Comparison of ENCODE assay signal across 17 cellular contexts in the genomic region with DNA sequence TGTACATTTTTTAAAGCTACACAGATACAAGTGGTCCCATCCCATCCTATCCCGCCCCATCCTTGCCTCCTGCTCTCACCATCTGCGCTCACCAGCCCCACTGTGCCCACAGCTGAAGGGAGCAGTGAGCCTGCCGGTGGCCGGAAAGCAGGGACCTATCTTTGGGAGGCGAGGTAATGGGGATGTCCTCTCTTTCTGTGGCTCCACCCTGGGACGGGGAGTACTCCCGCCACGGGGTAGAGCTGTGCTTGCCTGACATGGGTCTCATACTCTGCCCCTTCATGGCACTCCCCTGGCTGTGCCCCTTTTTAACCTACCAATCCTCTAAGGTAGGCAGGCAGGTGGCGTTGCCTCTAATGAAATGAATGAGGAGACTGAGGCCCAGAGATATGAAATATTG. TPM values are rescaled to one million over a fixed set of nuclear protein-coding genes. Genes with fewer than 3 reads are reported as not detected.
DNase-seq lines count a peak whose midpoint lies in the region; ATAC-seq, FAIRE-seq and TF ChIP-seq lines count a peak whose summit lies in the region.
"Had no signal": no experiment of that assay in that cellular context is flagged by ENCODE, and none has a peak within 500 bp of the region (broad histone marks: within the 10 kb centered on the region; RNA-seq: fewer than 3 reads in every experiment).

No MANE protein-coding gene starts in this region.

- H3K9ac ChIP-seq in HUES6 (ENCODE audit: low read length) (no peak overlapping the region), neural cell (ENCODE audit: low read length) (peak overlapping the region; percentile 79)
- H3K9ac ChIP-seq: SK-N-SH had no signal

- H3K27ac Mint-ChIP-seq in CD14-positive monocyte: peak overlapping the region in 1 of 7 donors; percentile 35
- H3K27ac Mint-ChIP-seq: activated naive CD8-positive, alpha-beta T cell treated with anti-CD3 and anti-CD28 coated beads, Interleukin-2, amount 10 ng/mL, durations not matched to agents 7 days and 5 days; activated T-cell treated with anti-CD3 and anti-CD28 coated beads, Interleukin-2, amount 50 U/mL, for 24 hours; memory B cell had no signal

- H3K79me2 ChIP-seq in neural cell (replicated peaks; ENCODE audit: insufficient read depth, low read length): no peaks in the 10 kb centered on the region

- FAIRE-seq in A549 (lab: Jason Lieb, UNC): no peak
- FAIRE-seq: GM12891 had no signal

- H3K27me3 ChIP-seq in HUES6 (ENCODE audit: control insufficient read depth, insufficient read depth, low read length) (peaks cover 9% of the 10 kb centered on the region; the same call in 1 of the 2 replicates), neural cell (ENCODE audit: insufficient read depth, low read depth, low read length) (no peaks in the 10 kb centered on the region)

- H2AFZ ChIP-seq in neural cell (ENCODE audit: low read depth, low read length): no peak overlapping the region

- TF ChIP-seq POLR2A in A549 (IDR thresholded peaks at IDR 0.05; ENCODE audit: low read length): no peak

- peaks cover 0 to under 1% of the 10 kb centered on the region in 2 donors for H3K36me3 Mint-ChIP-seq in CD14-positive monocyte
- H3K36me3 Mint-ChIP-seq: activated naive CD8-positive, alpha-beta T cell treated with anti-CD3 and anti-CD28 coated beads, Interleukin-2, amount 10 ng/mL, durations not matched to agents 7 days and 5 days; memory B cell had no signal

- peaks cover 0 to 3% (median 2%) of the 10 kb centered on the region in 3 donors for H3K27me3 Mint-ChIP-seq in CD14-positive monocyte (ENCODE audit: low read depth in 3 of 3)
- H3K27me3 Mint-ChIP-seq: activated naive CD8-positive, alpha-beta T cell treated with anti-CD3 and anti-CD28 coated beads, Interleukin-2, amount 10 ng/mL, durations not matched to agents 7 days and 5 days; activated T-cell treated with anti-CD3 and anti-CD28 coated beads, Interleukin-2, amount 50 U/mL, for 24 hours; memory B cell had no signal

- peaks cover 0 to 1% (median 0%) of the 10 kb centered on the region in 7 donors for H3K9me3 Mint-ChIP-seq in CD14-positive monocyte
- H3K9me3 Mint-ChIP-seq: activated naive CD8-positive, alpha-beta T cell treated with anti-CD3 and anti-CD28 coated beads, Interleukin-2, amount 10 ng/mL, durations not matched to agents 7 days and 5 days; activated T-cell treated with anti-CD3 and anti-CD28 coated beads, Interleukin-2, amount 50 U/mL, for 24 hours; memory B cell had no signal

- no peaks in the 10 kb centered on the region for H3K9me2 ChIP-seq in neural cell (ENCODE audit: insufficient read depth, low read length)
- H3K9me2 ChIP-seq: SK-N-SH had no signal

- H3K9me3 ChIP-seq in A549: no peaks in the 10 kb centered on the region
- no peaks in the 10 kb centered on the region for H3K9me3 ChIP-seq in HUES6 (ENCODE audit: control insufficient read depth, insufficient read depth, low read depth, low read length)
- no peaks in the 10 kb centered on the region for H3K9me3 ChIP-seq in neural cell (ENCODE audit: low read length)
- H3K9me3 ChIP-seq: SK-N-SH had no signal

- H3K27ac ChIP-seq in A549: peak overlapping the region; percentile 62 to 80; a peak in 5 of 6 replicates
- H3K27ac ChIP-seq in HUES6 (ENCODE audit: low read depth, low read length): no peak overlapping the region
- peak overlapping the region; percentile 96 for H3K27ac ChIP-seq in cingulate gyrus (ENCODE audit: low read depth, low read length)
- peak overlapping the region; percentile 99 for H3K27ac ChIP-seq in neural cell (ENCODE audit: low read length)

- CTCF ChIA-PET in A549 (lab: Yijun Ruan, JAX): interaction anchor here (0.6 to 41.9 kb wide), 3 partner anchors 10 to 143 kb away, joined by 3 to 1185 read pairs (median 209); a partner anchor contains a TSS

- no peak for TF ChIP-seq CTCF in A549 (IDR thresholded peaks at IDR 0.05)
- TF ChIP-seq CTCF in neural cell (IDR thresholded peaks at IDR 0.05; ENCODE audit: poor library complexity, severe bottlenecking): no peak
- no peak for TF ChIP-seq CTCF in CD14-positive monocyte (IDR thresholded peaks at IDR 0.05)

- H3K4me1 ChIP-seq in A549: peaks cover 70% of the 10 kb centered on the region
- H3K4me1 ChIP-seq in HUES6 (ENCODE audit: control insufficient read depth, insufficient read depth, low read length): peaks cover 69% of the 10 kb centered on the region

- H3K36me3 ChIP-seq in HUES6 (ENCODE audit: control insufficient read depth, insufficient read depth, low read length) (no peaks in the 10 kb centered on the region), neural cell (ENCODE audit: insufficient read depth, low read length) (no peaks in the 10 kb centered on the region)

- H3K4me3 Mint-ChIP-seq in CD14-positive monocyte: no peak overlapping the region
- H3K4me3 Mint-ChIP-seq: activated naive CD8-positive, alpha-beta T cell treated with anti-CD3 and anti-CD28 coated beads, Interleukin-2, amount 10 ng/mL, durations not matched to agents 7 days and 5 days; activated T-cell treated with anti-CD3 and anti-CD28 coated beads, Interleukin-2, amount 50 U/mL, for 24 hours; memory B cell had no signal

- DNase-seq in A549 (ENCODE audit: low read depth in 1 of 2, low spot score in 1 of 2) (no peak), CD14-positive monocyte (ENCODE audit: low spot score) (no peak)
- no peak for DNase-seq in activated T-cell treated with anti-CD3 and anti-CD28 coated beads, Interleukin-2, amount 50 U/mL, for 48 hours
- DNase-seq: activated CD4-positive, alpha-beta T cell treated with anti-CD3 and anti-CD28 coated beads, Interleukin-2, amount 50 U/mL, for 1 hour; activated naive CD8-positive, alpha-beta T cell treated with anti-CD3 and anti-CD28 coated beads, Interleukin-2, amount 10 ng/mL, durations not matched to agents 7 days and 5 days; activated T-cell treated with anti-CD3 and anti-CD28 coated beads, Interleukin-2, amount 50 U/mL, for 24 hours; central memory CD4-positive, alpha-beta T cell; NCI-H1048; NCI-H446; SK-N-SH had no signal

- peaks cover 58% of the 10 kb centered on the region for H3K4me1 Mint-ChIP-seq in CD14-positive monocyte

- TF ChIP-seq RAD21 in A549 (conservative IDR thresholded peaks at IDR 0.05 in 1 of 2, IDR thresholded peaks at IDR 0.05 in 1 of 2) (no peak), neural cell (conservative IDR thresholded peaks at IDR 0.05) (no peak)

- intact Hi-C loops in CD14-positive monocyte (cut with micrococcal nuclease): no loop called here

- H3F3A ChIP-seq in neural cell (ENCODE audit: insufficient read depth, low read length, poor library complexity, severe bottlenecking): no peaks in the 10 kb centered on the region

- H4K20me1 ChIP-seq in neural cell (ENCODE audit: insufficient read depth): no peaks in the 10 kb centered on the region

- 88% methylated on average over 9 of the region's 9 CpGs for WGBS in A549 (ENCODE audit: missing lambda C conversion rate)

- H3K4me3 ChIP-seq in A549 (no peak overlapping the region), HUES6 (ENCODE audit: low read depth, low read length) (peak overlapping the region; percentile 55), neural cell (ENCODE audit: low read length) (peak overlapping the region; percentile 59)

- ATAC-seq in A549: no peak
- no peak for ATAC-seq in HG03097 (IDR thresholded peaks at IDR 0.05; ENCODE audit: low FRiP score, unreplicated experiment)
- ATAC-seq in HG02623 (IDR thresholded peaks at IDR 0.05; ENCODE audit: unreplicated experiment): no peak

- POLR2A ChIA-PET in A549 (lab: Yijun Ruan, JAX): interaction anchor here (0.7 to 4.6 kb wide), 5 partner anchors 10 to 118 kb away, joined by 3 to 30 read pairs (median 4); a partner anchor contains a TSS

- TF ChIP-seq EP300 in A549 (IDR thresholded peaks at IDR 0.05): no peak
- no peak for TF ChIP-seq EP300 in neural cell (conservative IDR thresholded peaks at IDR 0.05; ENCODE audit: poor library complexity, severe bottlenecking)

- H3K4me2 ChIP-seq in A549 (no peak overlapping the region), neural cell (ENCODE audit: low read length) (peak overlapping the region; percentile 72)
- H3K4me2 ChIP-seq: SK-N-SH had no signal

TF ChIP-seq in A549, 52 proteins besides CTCF, POLR2A, EP300 and RAD21:
- TF ChIP-seq, protein P1, sequence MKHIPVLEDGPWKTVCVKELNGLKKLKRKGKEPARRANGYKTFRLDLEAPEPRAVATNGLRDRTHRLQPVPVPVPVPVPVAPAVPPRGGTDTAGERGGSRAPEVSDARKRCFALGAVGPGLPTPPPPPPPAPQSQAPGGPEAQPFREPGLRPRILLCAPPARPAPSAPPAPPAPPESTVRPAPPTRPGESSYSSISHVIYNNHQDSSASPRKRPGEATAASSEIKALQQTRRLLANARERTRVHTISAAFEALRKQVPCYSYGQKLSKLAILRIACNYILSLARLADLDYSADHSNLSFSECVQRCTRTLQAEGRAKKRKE (CRISPR knock-in tag; IDR thresholded peaks at IDR 0.05; ENCODE audit: low read depth): no peak
- no peak for TF ChIP-seq KDM5A (IDR thresholded peaks at IDR 0.05)

TF ChIP-seq in neural cell, 6 proteins besides CTCF, POLR2A, EP300 and RAD21 (continues in another document):
- TF ChIP-seq TAF1 (IDR thresholded peaks at IDR 0.05; ENCODE audit: low read depth): no peak
- TF ChIP-seq POLR2AphosphoS5 (IDR thresholded peaks at IDR 0.05): no peak
- TF ChIP-seq SMC3 (conservative IDR thresholded peaks at IDR 0.05; ENCODE audit: poor library complexity): no peak
- TF ChIP-seq EZH2 (IDR thresholded peaks at IDR 0.05; ENCODE audit: borderline replicate concordance, insufficient read depth, low read length, poor library complexity, severe bottlenecking): no peak

RNA-seq across cellular contexts. Expression of a gene that starts 13.3 kb away (rescaled TPM):
- polyA plus RNA-seq in A549 (2011; rRNA removed) (1.3 and 1.8 TPM in 2 replicates), A549 (2017; fragmentation: RNase III; extraction: RNeasy Plus Mini Kit Qiagen cat#74134 plus additional on column Dnase treatment) (1.4 to 1.5 TPM (median 1.4 TPM) in 3 replicates), neural cell (not detected in 2 replicates), CD14-positive monocyte (not detected)
- polyA plus RNA-seq in A549 (2012; cell fraction: cytosol; rRNA removed): 0.48 and 0.69 TPM in 2 replicates
- 2.1 and 3.2 TPM in 2 replicates for polyA plus RNA-seq in A549 (2012; cell fraction: nucleus; rRNA removed)
- polyA minus RNA-seq in A549 (2011; rRNA and poly(A)+ RNA removed): 0.83 and 1.9 TPM in 2 replicates
- 0.97 TPM in 1 of 2 replicates, not detected in the other for polyA minus RNA-seq in neural cell

RNA-seq across cellular contexts. Expression of a gene that starts 21.6 kb away (rescaled TPM):
- 81.0 and 94.6 TPM in 2 replicates for polyA plus RNA-seq in A549 (2011; rRNA removed)
- 127 and 130 TPM in 2 replicates for polyA plus RNA-seq in A549 (2012; cell fraction: cytosol; rRNA removed)
- polyA plus RNA-seq in A549 (2012; cell fraction: nucleus; rRNA removed): 94.4 and 121 TPM in 2 replicates
- polyA plus RNA-seq in A549 (2017; fragmentation: RNase III; extraction: RNeasy Plus Mini Kit Qiagen cat#74134 plus additional on column Dnase treatment): 53.0 to 61.3 TPM (median 57.5 TPM) in 3 replicates
- polyA minus RNA-seq in A549 (2011; rRNA and poly(A)+ RNA removed): 57.0 and 66.1 TPM in 2 replicates
- polyA plus RNA-seq in neural cell: not detected in 2 replicates
- polyA minus RNA-seq in neural cell: not detected in 2 replicates
- polyA plus RNA-seq in CD14-positive monocyte: 100 to 1,000 TPM; 631 to 847 TPM

Comparison
In these comparisons a context has a peak if more than half of its experiments do, and no peak if none do; other contexts are left out.
1. RNA of a gene that starts 21.6 kb away (polyA plus RNA-seq): 631 to 847 TPM in CD14-positive monocyte and 53.0 to 130 TPM in A549; not detected in neural cell; every median in the first group is over 10 times any median in the second.